In genomic region chr18:59929621-59930295, GRCh38 we compare ENCODE assay signal across 1 cellular context.
TF ChIP-seq lines count a peak whose summit lies in the region.

No MANE protein-coding gene starts in this region.

TF ChIP-seq in IMR-90, 13 proteins besides CTCF, POLR2A, EP300 and RAD21 (continued from another document):
- TF ChIP-seq, protein P1, sequence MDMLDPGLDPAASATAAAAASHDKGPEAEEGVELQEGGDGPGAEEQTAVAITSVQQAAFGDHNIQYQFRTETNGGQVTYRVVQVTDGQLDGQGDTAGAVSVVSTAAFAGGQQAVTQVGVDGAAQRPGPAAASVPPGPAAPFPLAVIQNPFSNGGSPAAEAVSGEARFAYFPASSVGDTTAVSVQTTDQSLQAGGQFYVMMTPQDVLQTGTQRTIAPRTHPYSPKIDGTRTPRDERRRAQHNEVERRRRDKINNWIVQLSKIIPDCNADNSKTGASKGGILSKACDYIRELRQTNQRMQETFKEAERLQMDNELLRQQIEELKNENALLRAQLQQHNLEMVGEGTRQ (IDR thresholded peaks at IDR 0.05; ENCODE audit: low read depth, low read length): no peak
- TF ChIP-seq MXI1 (IDR thresholded peaks at IDR 0.05; ENCODE audit: borderline replicate concordance, low read depth, low read length) (no peak), RCOR1 (IDR thresholded peaks at IDR 0.05; ENCODE audit: insufficient replicate concordance, low read length) (no peak), BHLHE40 (IDR thresholded peaks at IDR 0.05; ENCODE audit: low read depth, low read length) (no peak), CEBPB (IDR thresholded peaks at IDR 0.05; ENCODE audit: low read depth, low read length) (no peak), CHD1 (IDR thresholded peaks at IDR 0.05; ENCODE audit: low read depth, low read length) (no peak), FOS (IDR thresholded peaks at IDR 0.05; ENCODE audit: low read depth, low read length) (no peak), NFE2L2 (IDR thresholded peaks at IDR 0.05; ENCODE audit: low read depth, low read length) (no peak), RFX5 (IDR thresholded peaks at IDR 0.05; ENCODE audit: low read depth, low read length) (no peak), MAZ (IDR thresholded peaks at IDR 0.05; ENCODE audit: borderline replicate concordance, low read depth, low read length) (no peak), MAFK (IDR thresholded peaks at IDR 0.05; ENCODE audit: low read depth, low read length) (no peak), SMC3 (IDR thresholded peaks at IDR 0.05; ENCODE audit: low read depth, low read length) (no peak)
